In genomic region chr13:40981949-40982348, GRCh38 we compare ENCODE assay signal across 10 cellular contexts. TPM values are rescaled to one million over a fixed set of nuclear protein-coding genes. Genes with fewer than 3 reads are reported as not detected.
DNase-seq lines count a peak whose midpoint lies in the region; ATAC-seq, FAIRE-seq and TF ChIP-seq lines count a peak whose summit lies in the region.
"Had no signal": no experiment of that assay in that cellular context is flagged by ENCODE, and none has a peak within 500 bp of the region (broad histone marks: within the 10 kb centered on the region; RNA-seq: fewer than 3 reads in every experiment).

No MANE protein-coding gene starts in this region.

- FAIRE-seq in GM12878 (lab: Jason Lieb, UNC), result no peak

- POLR2A ChIA-PET in GM12878 (lab: Charles Lee), result interaction anchor here (0.7 to 4.4 kb wide), 9 partner anchors 9 to 79 kb away, joined by 3 to 45 read pairs (median 4); partner anchors contain the start of genes ELF1 and WBP4

- H4K20me1 ChIP-seq in GM12878 (ENCODE audit: control insufficient read depth, insufficient read depth), result no peaks in the 10 kb centered on the region

- no peak for TF ChIP-seq CTCF in right atrium auricular region (IDR thresholded peaks at IDR 0.05)
- no peak for TF ChIP-seq CTCF in GM12878 (IDR thresholded peaks at IDR 0.05 in 2 of 3, conservative IDR thresholded peaks at IDR 0.05 in 1 of 3; ENCODE audit: control insufficient read depth in 2 of 3, extremely low read depth in 1 of 3, insufficient read depth in 1 of 3, low read depth in 3 of 3, low read length in 3 of 3)

- in situ Hi-C loops in GM12878 (cut with MboI), result no loop called here

- H3K4me2 ChIP-seq in GM12878 (ENCODE audit: control insufficient read depth, insufficient read depth), result peak overlapping the region; percentile 93

- peaks cover 99% of the 10 kb centered on the region for H3K79me2 ChIP-seq in GM12878 (ENCODE audit: control insufficient read depth, insufficient read depth, low read length)

- SMC1A ChIA-PET in GM12878 (lab: Charles Lee; ENCODE audit: uncharacterized antibody, unreplicated experiment), result interaction anchor here (0.7 to 6.8 kb wide), 16 partner anchors 9 to 81 kb away, joined by 3 to 42 read pairs (median 6); partner anchors contain the start of gene ELF1

- no peak overlapping the region for H2AFZ ChIP-seq in GM12878 (ENCODE audit: control insufficient read depth, low read depth, low read length)

- H3K4me1 ChIP-seq in right atrium auricular region, result peaks cover 0 to 48% of the 10 kb centered on the region in 2 donors
- H3K4me1 ChIP-seq in GM12878 (ENCODE audit: control insufficient read depth, insufficient read depth, low read length), result peaks cover 12% of the 10 kb centered on the region
- peaks cover 41% of the 10 kb centered on the region for H3K4me1 ChIP-seq in mucosa of stomach (ENCODE audit: control insufficient read depth, insufficient read depth, low read length)
- peaks cover 3% of the 10 kb centered on the region for H3K4me1 ChIP-seq in urinary bladder (ENCODE audit: insufficient read depth)

- ATAC-seq in GM12878 (no peak), GM18907 (IDR thresholded peaks at IDR 0.05; ENCODE audit: unreplicated experiment) (no peak), HG03469 (IDR thresholded peaks at IDR 0.05; ENCODE audit: unreplicated experiment) (no peak)

- intact Hi-C loops in cardiac septum (cut with DNase I), result loop anchor here (5.0 kb wide), 1 partner anchor 80 kb away; the partner anchor contains the start of gene WBP4
- intact Hi-C loops in GM12878 (cut with micrococcal nuclease; ENCODE audit: unreplicated experiment), result loop anchor here (2.0 to 10.0 kb wide), 2 partner anchors 23 to 1293 kb away; partner anchors contain the start of gene AKAP11

- CTCF ChIA-PET in GM12878 (lab: Yijun Ruan, JAX), result interaction anchor here (0.8 to 2.1 kb wide), 9 partner anchors 9 to 82 kb away, joined by 3 to 8 read pairs (median 3); no protein-coding TSS in a partner anchor

- RAD21 ChIA-PET in GM12878 (lab: Charles Lee; ENCODE audit: unreplicated experiment), result interaction anchor here (0.7 to 4.1 kb wide), 17 partner anchors 8 to 79 kb away, joined by 3 to 22 read pairs (median 5); partner anchors contain the start of genes ELF1 and WBP4

- no peak for TF ChIP-seq POLR2A in GM12878 (IDR thresholded peaks at IDR 0.05; ENCODE audit: low read depth, low read length)

- TF ChIP-seq EP300 in GM12878 (IDR thresholded peaks at IDR 0.05; ENCODE audit: borderline replicate concordance in 1 of 2, control insufficient read depth in 1 of 2, low read depth in 2 of 2, low read length in 2 of 2), result no peak

- H3K9ac ChIP-seq in GM12878 (ENCODE audit: control insufficient read depth, insufficient read depth, low read length), result peak overlapping the region; percentile 74
- peak overlapping the region; percentile 14 for H3K9ac ChIP-seq in mucosa of stomach (ENCODE audit: low read length)

- DNase-seq in right atrium auricular region (ENCODE audit: low spot score), result no peak
- no peak for DNase-seq in cardiac septum (ENCODE audit: low spot score)
- DNase-seq in GM12878 (ENCODE audit: low read depth, low spot score), result no peak
- no peak for DNase-seq in NCI-H2081 (lab: John Stamatoyannopoulos, UW)
- DNase-seq: activated gamma-delta T cell, NCI-H1436 had no signal

- H3K27ac ChIP-seq in right atrium auricular region (peak overlapping the region; percentile 71 to 83), GM12878 (ENCODE audit: control insufficient read depth, insufficient read depth) (peak overlapping the region; percentile 82), urinary bladder (ENCODE audit: low read depth) (peak overlapping the region; percentile 77)

- no peak for TF ChIP-seq RAD21 in GM12878 (IDR thresholded peaks at IDR 0.05; ENCODE audit: insufficient read depth, low read depth, low read length)

- H3K9me3 ChIP-seq in right atrium auricular region, result no peaks in the 10 kb centered on the region
- H3K9me3 ChIP-seq in GM12878 (replicated peaks; ENCODE audit: control insufficient read depth, insufficient read depth, low read length), result no peaks in the 10 kb centered on the region
- H3K9me3 ChIP-seq in mucosa of stomach (ENCODE audit: control insufficient read depth, low read length), result no peaks in the 10 kb centered on the region

- H3K27me3 ChIP-seq in right atrium auricular region (no peaks in the 10 kb centered on the region), GM12878 (replicated peaks in 1 of 2; ENCODE audit: control insufficient read depth in 2 of 2, insufficient read depth in 2 of 2, low read length in 1 of 2) (no peaks in the 10 kb centered on the region), mucosa of stomach (ENCODE audit: control insufficient read depth, insufficient read depth, low read length) (no peaks in the 10 kb centered on the region)

- no TSS peak for BruUV-seq in GM12878 (replicated peaks; lab: Mats Ljungman, UMichigan)

- H3K36me3 ChIP-seq in right atrium auricular region (no peaks in the 10 kb centered on the region), GM12878 (ENCODE audit: control insufficient read depth in 2 of 2, insufficient read depth in 2 of 2, low read length in 1 of 2) (peaks cover 0 to 6% of the 10 kb centered on the region in 2 experiments; a peak in 2 of 4 replicates), mucosa of stomach (ENCODE audit: control insufficient read depth, insufficient read depth, low read length) (no peaks in the 10 kb centered on the region), urinary bladder (ENCODE audit: insufficient read depth) (no peaks in the 10 kb centered on the region)

- 8% methylated on average over 4 of the region's 4 CpGs for WGBS in GM12878 (ENCODE audit: insufficient coverage, insufficient replicate concordance, low lambda C conversion rate, missing lambda C conversion rate)
- WGBS in urinary bladder, result 69% methylated on average over 4 of the region's 4 CpGs

- H3K4me3 ChIP-seq in right atrium auricular region (peak overlapping the region in 1 of 2 donors; percentile 35), GM12878 (peak overlapping the region; percentile 68), mucosa of stomach (ENCODE audit: low read length) (no peak overlapping the region), urinary bladder (ENCODE audit: low read depth, low read length) (no peak overlapping the region)

TF ChIP-seq in GM12878, 131 proteins besides CTCF, POLR2A, EP300 and RAD21:
- TF ChIP-seq MTA3 (IDR thresholded peaks at IDR 0.05; ENCODE audit: borderline replicate concordance, low read length) (0 out of 2 replicates have a peak, but pooled peaks have one; percentile 9), IRF4 (IDR thresholded peaks at IDR 0.05; ENCODE audit: low read depth, low read length) (no peak)

RNA-seq across cellular contexts. Expression of gene ELF1, which starts 37.2 kb away (rescaled TPM):
- total RNA-seq in right atrium auricular region (10 to 100 TPM; 39.1 to 54.2 TPM), cardiac septum (36.6 TPM), GM12878 (2014; rRNA removed) (45.7 and 49.2 TPM in 2 replicates), GM12878 (2014; rRNA removed; fragmentation: Illumina TruSeq; extraction: Trizol) (55.1 and 59.4 TPM in 2 replicates), GM12878 (2021) (70.5 and 74.2 TPM in 2 replicates), urinary bladder (83.9 TPM)
- 78.0 and 86.2 TPM in 2 replicates for total RNA-seq in GM12878 (2013; cell fraction: nucleolus; rRNA removed)
- 22.7 TPM for polyA plus RNA-seq in GM12878 (2011; ENCODE audit: low read depth)
- polyA plus RNA-seq in GM12878 (2011; rRNA removed) (83.5 and 97.6 TPM in 2 replicates), GM12878 (2014; fragmentation: Illumina TruSeq; extraction: Trizol) (91.6 and 118 TPM in 2 replicates), GM12878 (2014; fragmentation: Nextera tagmentation; extraction: Ambion mirVana) (10 to 100 TPM; 43.3 to 43.5 TPM), GM12878 (2014; rRNA removed) (46.8 and 47.9 TPM in 2 replicates), GM12878 (2016; fragmentation: Nextera tagmentation; extraction: Ambion mirVana) (10 to 100 TPM; 56.2 to 64.0 TPM), urinary bladder (57.4 TPM)
- polyA plus RNA-seq in GM12878 (2011; cell fraction: cytosol; rRNA removed), result 55.7 and 60.5 TPM in 2 replicates
- 49.6 and 50.3 TPM in 2 replicates for polyA plus RNA-seq in GM12878 (2011; cell fraction: nucleus; rRNA removed)
- polyA plus RNA-seq in GM12878 (2012), result 35.2 and 60.8 TPM in 2 replicates
- 93.0 and 151 TPM in 2 replicates for polyA minus RNA-seq in GM12878 (2011; rRNA and poly(A)+ RNA removed)
- polyA minus RNA-seq in GM12878 (2011; cell fraction: cytosol; rRNA and poly(A)+ RNA removed), result 33.3 and 41.4 TPM in 2 replicates
- 49.9 and 69.4 TPM in 2 replicates for polyA minus RNA-seq in GM12878 (2011; cell fraction: nucleus; rRNA and poly(A)+ RNA removed)
